In the genomic region with DNA sequence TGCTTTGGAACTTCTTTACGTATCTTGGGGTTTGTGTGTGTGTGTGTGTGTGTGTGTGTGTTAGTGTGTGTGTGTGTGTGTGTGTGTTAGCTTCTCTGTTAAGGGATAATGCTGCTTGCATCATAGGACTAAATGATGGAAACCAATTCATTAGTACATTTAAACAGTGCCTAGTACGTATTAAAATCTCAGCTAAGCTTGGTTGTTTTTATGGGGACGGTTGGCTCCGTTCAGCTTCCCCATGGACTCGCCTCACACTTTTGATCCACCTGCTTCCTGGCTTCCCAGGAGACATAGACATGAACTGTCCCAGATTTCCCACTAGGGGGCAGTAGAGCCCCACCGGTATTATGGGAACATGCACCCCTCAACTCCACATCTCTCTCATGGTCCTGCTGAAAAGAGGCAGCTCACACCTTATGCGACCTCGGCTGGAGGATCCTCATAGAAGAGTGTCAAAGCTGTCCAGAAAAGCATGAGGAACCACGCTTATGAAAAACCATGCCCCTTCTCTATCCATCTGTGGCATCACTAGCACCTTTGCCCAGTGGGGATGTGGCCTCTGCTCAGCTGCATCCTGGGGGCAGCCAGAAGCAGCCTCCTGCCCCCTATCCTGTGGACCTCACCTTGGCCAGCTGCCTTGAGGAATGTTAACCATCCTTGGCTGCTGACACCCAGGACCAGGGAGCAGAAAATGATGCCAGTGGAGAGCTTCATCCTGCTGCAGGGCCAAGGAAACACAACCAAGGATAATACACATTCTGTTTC, we compare ENCODE assay signal across 8 cellular contexts. TPM values are rescaled to one million over a fixed set of nuclear protein-coding genes. Genes with fewer than 3 reads are reported as not detected.
DNase-seq lines count a peak whose midpoint lies in the region; ATAC-seq, FAIRE-seq and TF ChIP-seq lines count a peak whose summit lies in the region.

No MANE protein-coding gene starts in this region.

- peak; percentile 96 for TF ChIP-seq CTCF in HepG2 (CRISPR knock-in tag; IDR thresholded peaks at IDR 0.05)

- H3K4me2 ChIP-seq in HepG2 (ENCODE audit: low read depth, low read length), result peak overlapping the region; percentile 70

- TF ChIP-seq RAD21 in HepG2 (CRISPR knock-in tag; IDR thresholded peaks at IDR 0.05), result peak; percentile 92

- no peak overlapping the region for H3K27ac ChIP-seq in HepG2 (ENCODE audit: extremely low read length, insufficient read depth, low read length)

- no peaks in the 10 kb centered on the region for H3K79me2 ChIP-seq in HepG2 (ENCODE audit: insufficient read depth, low read length)

- WGBS in HepG2 (ENCODE audit: low lambda C conversion rate), result 2% methylated on average over 7 of the region's 9 CpGs

- no peaks in the 10 kb centered on the region for H3K9me3 ChIP-seq in HepG2 (ENCODE audit: low read length)

- peaks cover 0 to 4% of the 10 kb centered on the region in 2 experiments; a peak in 2 of 5 replicates for H3K27me3 ChIP-seq in HepG2 (ENCODE audit: control insufficient read depth in 1 of 2, insufficient read depth in 2 of 2, low read length in 2 of 2)

- no peak overlapping the region for H3K9ac ChIP-seq in HepG2 (ENCODE audit: insufficient read depth, low read depth, low read length)

- CTCF ChIA-PET in HepG2 (lab: Yijun Ruan, JAX; ENCODE audit: low intra/inter-chr PET ratio, low total read pairs), result interaction anchor here (0.7 to 3.7 kb wide), 6 partner anchors 9 to 617 kb away, joined by 3 to 31 read pairs (median 4); no protein-coding TSS in a partner anchor

- POLR2A ChIA-PET in HepG2 (lab: Yijun Ruan, JAX), result interaction anchor here (1.1 to 1.3 kb wide), 4 partner anchors 9 to 280 kb away, joined by 3 to 6 read pairs (median 4); a partner anchor contains a TSS

- BruUV-seq in HepG2 (replicated peaks; lab: Mats Ljungman, UMichigan), result no TSS peak

- H2AFZ ChIP-seq in HepG2 (ENCODE audit: low read length), result no peak overlapping the region

- no peaks in the 10 kb centered on the region for H4K20me1 ChIP-seq in HepG2 (ENCODE audit: insufficient read depth, low read length)

- no peak for TF ChIP-seq EP300 in HepG2 (IDR thresholded peaks at IDR 0.05; ENCODE audit: low read depth in 2 of 2, low read length in 2 of 2)
- no peak for TF ChIP-seq EP300 in HepG2 (CRISPR knock-in tag; IDR thresholded peaks at IDR 0.05; ENCODE audit: borderline replicate concordance)

- H3K4me1 ChIP-seq in HepG2 (ENCODE audit: insufficient read depth, low read length), result peaks cover 53% of the 10 kb centered on the region

- TF ChIP-seq POLR2A in HepG2 (IDR thresholded peaks at IDR 0.05; ENCODE audit: insufficient read depth in 1 of 2, low read depth in 2 of 2, low read length in 2 of 2), result no peak

- intact Hi-C loops in HepG2 (cut with micrococcal nuclease; ENCODE audit: unreplicated experiment), result loop anchor here (1.0 to 5.0 kb wide), 4 partner anchors 30 to 207 kb away; a partner anchor contains a TSS

- peak; percentile 77 for ATAC-seq in GM18519 (IDR thresholded peaks at IDR 0.05; ENCODE audit: low FRiP score, unreplicated experiment)
- peak; percentile 92 for ATAC-seq in HG03175 (IDR thresholded peaks at IDR 0.05; ENCODE audit: unreplicated experiment)
- ATAC-seq in activated CD4-positive, CD25-positive, alpha-beta regulatory T cell treated with anti-CD3 and anti-CD28 coated beads, Interleukin-2, amount 50 U/mL, for 24 hours, result peak; percentile 73 to 86
- peak; percentile 96 for ATAC-seq in HepG2

- in situ Hi-C loops in HepG2 (cut with HindIII; ENCODE audit: extremely low pct_ligation_motif_present, low pct_unique_long_range_greater_than_20kb), result loop anchor here (5.0 to 10.0 kb wide), 2 partner anchors 87 to 619 kb away; no protein-coding TSS in a partner anchor

- peak; percentile 84 for FAIRE-seq in HepG2 (lab: Jason Lieb, UNC)

- no peaks in the 10 kb centered on the region for H3K36me3 ChIP-seq in HepG2 (replicated peaks in 1 of 2; ENCODE audit: control insufficient read depth in 1 of 2, insufficient read depth in 2 of 2, low read length in 2 of 2)

- DNase-seq in AG08395 (ENCODE audit: low spot score) (peak; percentile 78), NCI-H2227 treated with DMSO at 0.1 percent for 48 hours (lab: John Stamatoyannopoulos, UW) (peak; percentile 82), cerebellar cortex (ENCODE audit: low spot score) (peak; percentile 74), HepG2 (ENCODE audit: low spot score) (peak; percentile 75)
- DNase-seq in stimulated activated CD4-positive, alpha-beta T cell treated with anti-CD3 and anti-CD28 coated beads, TNF-alpha, amount 100 ng/mL, for 24 hours (ENCODE audit: low read depth in 3 of 3), result peak; percentile 36 to 57 (median 52)

- no peak overlapping the region for H3K4me3 ChIP-seq in HepG2 (replicated peaks in 1 of 3; ENCODE audit: insufficient read depth in 1 of 3, low read depth in 2 of 3, low read length in 3 of 3)

RNA-seq across cellular contexts. Expression of a gene that starts 9.7 kb away (rescaled TPM):
- total RNA-seq in HepG2 (2016; rRNA removed; fragmentation: Illumina TruSeq; extraction: Trizol), result 45.7 and 46.0 TPM in 2 replicates
- total RNA-seq in HepG2 (2016; cell fraction: cytosol; rRNA removed; fragmentation: Illumina TruSeq; extraction: Trizol; ENCODE audit: low read depth), result 17.6 and 22.5 TPM in 2 replicates
- total RNA-seq in HepG2 (2016; cell fraction: insoluble cytoplasmic fraction; rRNA removed; fragmentation: Illumina TruSeq; extraction: Trizol), result 43.0 and 53.0 TPM in 2 replicates
- total RNA-seq in HepG2 (2016; cell fraction: membrane; rRNA removed; fragmentation: Illumina TruSeq; extraction: Trizol), result 19.9 and 22.6 TPM in 2 replicates
- 40.8 and 46.9 TPM in 2 replicates for total RNA-seq in HepG2 (2016; cell fraction: nucleus; rRNA removed; fragmentation: Illumina TruSeq; extraction: Trizol)
- 12.3 and 16.5 TPM in 2 replicates for polyA plus RNA-seq in HepG2 (2011; rRNA removed)
- polyA plus RNA-seq in HepG2 (2011; cell fraction: cytosol; rRNA removed), result 9.0 and 11.1 TPM in 2 replicates
- polyA plus RNA-seq in HepG2 (2011; cell fraction: nucleus; rRNA removed), result 7.9 and 8.7 TPM in 2 replicates
- polyA plus RNA-seq in HepG2 (2012), result 14.6 and 19.3 TPM in 2 replicates
- polyA plus RNA-seq in HepG2 (2016; cell fraction: cytosol; fragmentation: Illumina TruSeq; extraction: Trizol; ENCODE audit: low read depth), result 10.6 and 11.2 TPM in 2 replicates
- 44.8 and 47.0 TPM in 2 replicates for polyA plus RNA-seq in HepG2 (2016; cell fraction: insoluble cytoplasmic fraction; fragmentation: Illumina TruSeq; extraction: Trizol; ENCODE audit: low read depth)
- 14.9 and 17.6 TPM in 2 replicates for polyA plus RNA-seq in HepG2 (2016; cell fraction: membrane; fragmentation: Illumina TruSeq; extraction: Trizol; ENCODE audit: low read depth)
- 45.2 and 47.7 TPM in 2 replicates for polyA plus RNA-seq in HepG2 (2016; cell fraction: nucleus; fragmentation: Illumina TruSeq; extraction: Trizol; ENCODE audit: insufficient read depth, low read depth)
- polyA minus RNA-seq in HepG2 (2011; rRNA and poly(A)+ RNA removed; ENCODE audit: low replicate concordance), result 10.6 and 12.8 TPM in 2 replicates
- 6.8 and 7.7 TPM in 2 replicates for polyA minus RNA-seq in HepG2 (2011; cell fraction: cytosol; rRNA and poly(A)+ RNA removed)
- 28.5 and 31.5 TPM in 2 replicates for polyA minus RNA-seq in HepG2 (2011; cell fraction: nucleus; rRNA and poly(A)+ RNA removed)

RNA-seq across cellular contexts. Expression of a gene that starts 16.8 kb away (rescaled TPM):
- not detected in 2 replicates for total RNA-seq in HepG2 (2016; rRNA removed; fragmentation: Illumina TruSeq; extraction: Trizol)
- not detected in 2 replicates for total RNA-seq in HepG2 (2016; cell fraction: cytosol; rRNA removed; fragmentation: Illumina TruSeq; extraction: Trizol; ENCODE audit: low read depth)
- not detected in 2 replicates for total RNA-seq in HepG2 (2016; cell fraction: insoluble cytoplasmic fraction; rRNA removed; fragmentation: Illumina TruSeq; extraction: Trizol)
- total RNA-seq in HepG2 (2016; cell fraction: membrane; rRNA removed; fragmentation: Illumina TruSeq; extraction: Trizol), result not detected in 2 replicates
- not detected in 2 replicates for total RNA-seq in HepG2 (2016; cell fraction: nucleus; rRNA removed; fragmentation: Illumina TruSeq; extraction: Trizol)
- 0.51 and 0.53 TPM in 2 replicates for polyA plus RNA-seq in HepG2 (2011; rRNA removed)
- 0.40 and 0.69 TPM in 2 replicates for polyA plus RNA-seq in HepG2 (2011; cell fraction: cytosol; rRNA removed)
- not detected in 2 replicates for polyA plus RNA-seq in HepG2 (2011; cell fraction: nucleus; rRNA removed)
- polyA plus RNA-seq in HepG2 (2012), result 0.12 TPM in 1 of 2 replicates, not detected in the other
- not detected in 2 replicates for polyA plus RNA-seq in HepG2 (2016; cell fraction: cytosol; fragmentation: Illumina TruSeq; extraction: Trizol; ENCODE audit: low read depth)
- polyA plus RNA-seq in HepG2 (2016; cell fraction: insoluble cytoplasmic fraction; fragmentation: Illumina TruSeq; extraction: Trizol; ENCODE audit: low read depth), result not detected in 2 replicates
- not detected in 2 replicates for polyA plus RNA-seq in HepG2 (2016; cell fraction: membrane; fragmentation: Illumina TruSeq; extraction: Trizol; ENCODE audit: low read depth)
- polyA plus RNA-seq in HepG2 (2016; cell fraction: nucleus; fragmentation: Illumina TruSeq; extraction: Trizol; ENCODE audit: insufficient read depth, low read depth), result not detected in 2 replicates
- polyA minus RNA-seq in HepG2 (2011; rRNA and poly(A)+ RNA removed; ENCODE audit: low replicate concordance), result 0.68 TPM in 1 of 2 replicates, not detected in the other
- not detected in 2 replicates for polyA minus RNA-seq in HepG2 (2011; cell fraction: cytosol; rRNA and poly(A)+ RNA removed)
- not detected in 2 replicates for polyA minus RNA-seq in HepG2 (2011; cell fraction: nucleus; rRNA and poly(A)+ RNA removed)

RNA-seq across cellular contexts. Expression of a gene that starts 57.1 kb away (rescaled TPM):
- 0.18 and 0.36 TPM in 2 replicates for total RNA-seq in HepG2 (2016; rRNA removed; fragmentation: Illumina TruSeq; extraction: Trizol)
- total RNA-seq in HepG2 (2016; cell fraction: cytosol; rRNA removed; fragmentation: Illumina TruSeq; extraction: Trizol; ENCODE audit: low read depth), result not detected in 2 replicates
- 0.09 TPM in 1 of 2 replicates, not detected in the other for total RNA-seq in HepG2 (2016; cell fraction: insoluble cytoplasmic fraction; rRNA removed; fragmentation: Illumina TruSeq; extraction: Trizol)
- total RNA-seq in HepG2 (2016; cell fraction: membrane; rRNA removed; fragmentation: Illumina TruSeq; extraction: Trizol), result not detected in 2 replicates
- not detected in 2 replicates for total RNA-seq in HepG2 (2016; cell fraction: nucleus; rRNA removed; fragmentation: Illumina TruSeq; extraction: Trizol)
- 0.12 and 0.18 TPM in 2 replicates for polyA plus RNA-seq in HepG2 (2011; rRNA removed)
- 0.19 and 0.24 TPM in 2 replicates for polyA plus RNA-seq in HepG2 (2011; cell fraction: cytosol; rRNA removed)
- polyA plus RNA-seq in HepG2 (2011; cell fraction: nucleus; rRNA removed), result 0.09 and 0.11 TPM in 2 replicates
- polyA plus RNA-seq in HepG2 (2012), result not detected in 2 replicates
- polyA plus RNA-seq in HepG2 (2016; cell fraction: cytosol; fragmentation: Illumina TruSeq; extraction: Trizol; ENCODE audit: low read depth), result 0.07 TPM in 1 of 2 replicates, not detected in the other
- polyA plus RNA-seq in HepG2 (2016; cell fraction: insoluble cytoplasmic fraction; fragmentation: Illumina TruSeq; extraction: Trizol; ENCODE audit: low read depth), result 0.16 TPM in 1 of 2 replicates, not detected in the other
- 0.17 TPM in 1 of 2 replicates, not detected in the other for polyA plus RNA-seq in HepG2 (2016; cell fraction: membrane; fragmentation: Illumina TruSeq; extraction: Trizol; ENCODE audit: low read depth)
- polyA plus RNA-seq in HepG2 (2016; cell fraction: nucleus; fragmentation: Illumina TruSeq; extraction: Trizol; ENCODE audit: insufficient read depth, low read depth), result not detected in 2 replicates
- polyA minus RNA-seq in HepG2 (2011; rRNA and poly(A)+ RNA removed; ENCODE audit: low replicate concordance), result 0.22 TPM in 1 of 2 replicates, not detected in the other
- not detected in 2 replicates for polyA minus RNA-seq in HepG2 (2011; cell fraction: cytosol; rRNA and poly(A)+ RNA removed)
- 0.50 TPM in 1 of 2 replicates, not detected in the other for polyA minus RNA-seq in HepG2 (2011; cell fraction: nucleus; rRNA and poly(A)+ RNA removed)
